ENCODE assay signal across 17 cellular contexts in the genomic region with DNA sequence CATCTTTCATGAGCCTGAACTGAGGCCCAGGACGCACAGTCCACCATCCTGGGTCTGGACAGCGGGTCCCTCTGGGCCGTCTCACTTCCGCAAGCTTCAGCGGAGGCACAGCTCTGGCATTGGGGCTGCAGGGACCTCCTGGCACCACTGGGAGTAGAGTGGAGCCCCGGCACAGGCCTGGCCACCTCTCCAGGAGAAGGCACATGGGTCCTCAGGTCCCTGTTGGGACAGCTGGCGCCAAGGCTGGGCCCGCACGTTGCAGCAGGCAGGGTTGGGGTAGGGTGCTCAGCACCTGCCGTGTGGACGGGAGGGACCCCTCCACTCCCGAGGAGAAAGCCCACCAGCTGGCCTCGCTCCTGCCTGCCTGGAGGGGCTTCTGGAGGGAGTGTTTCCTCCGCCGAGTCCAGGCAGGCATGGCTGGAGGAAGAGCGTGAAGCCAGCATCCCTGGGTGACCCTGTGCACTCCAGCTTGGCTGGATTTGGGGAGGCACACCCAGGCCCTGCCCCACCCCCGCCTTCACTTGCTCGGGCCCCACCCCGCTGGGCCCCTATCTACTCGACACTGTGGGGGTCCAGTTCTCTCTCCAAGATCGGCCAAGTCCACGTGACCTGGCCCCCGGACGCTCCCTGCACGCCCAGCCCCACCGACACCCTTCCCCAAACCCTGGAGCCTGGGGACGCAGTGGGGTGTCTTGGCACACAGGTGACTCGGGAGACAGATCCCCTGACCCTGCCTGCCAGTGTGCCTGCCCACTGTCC. TPM values are rescaled to one million over a fixed set of nuclear protein-coding genes. Genes with fewer than 3 reads are reported as not detected.
A peak's percentile ranks its signal among the peaks of the same experiment; 100 is the strongest.
DNase-seq lines count a peak whose midpoint lies in the region; ATAC-seq, FAIRE-seq and TF ChIP-seq lines count a peak whose summit lies in the region.
"Had no signal": no experiment of that assay in that cellular context is flagged by ENCODE, and none has a peak within 500 bp of the region (broad histone marks: within the 10 kb centered on the region; RNA-seq: fewer than 3 reads in every experiment).

No MANE protein-coding gene starts in this region.

- DNase-seq in A549 (ENCODE audit: low read depth in 1 of 2, low spot score in 1 of 2) (no peak), HCT116 (ENCODE audit: low read depth, low spot score) (no peak), K562 (ENCODE audit: extremely low read depth in 1 of 4, low spot score in 3 of 4) (peak in 2 of 4 experiments; percentile 52 to 57), KG1 (lab: John Stamatoyannopoulos, UW) (no peak), GM19239 (ENCODE audit: insufficient read length, low spot score) (no peak)
- DNase-seq: Caco-2, H9, NCI-H1436, NCI-H2029 treated with DMSO at 0.1 percent for 48 hours, NCI-H2171 treated with DMSO at 0.1 percent for 48 hours, NCI-H774 had no signal

- RAD21 ChIA-PET in HCT116 (lab: Charles Lee; ENCODE audit: low non-redundant PET in 1 of 2, low total read pairs in 2 of 2, uncharacterized antibody in 2 of 2, unreplicated experiment in 2 of 2) = no interaction called here

- in situ Hi-C loops in K562 (cut with MboI) = no loop called here

- H3K9me3 ChIP-seq in A549 = no peaks in the 10 kb centered on the region
- H3K9me3 ChIP-seq in HCT116 (ENCODE audit: control insufficient read depth in 1 of 2, insufficient read depth in 1 of 2, low read depth in 1 of 2, low read length in 2 of 2) = no peaks in the 10 kb centered on the region; a peak in 1 of 4 replicates
- no peaks in the 10 kb centered on the region for H3K9me3 ChIP-seq in K562 (replicated peaks; ENCODE audit: control insufficient read depth, insufficient read depth, low read depth, low read length)
- no peaks in the 10 kb centered on the region for H3K9me3 ChIP-seq in mucosa of rectum (ENCODE audit: control insufficient read depth in 2 of 2, low read length in 2 of 2)
- H3K9me3 ChIP-seq: Caco-2 had no signal

- no peaks in the 10 kb centered on the region for H3K79me2 ChIP-seq in HCT116 (ENCODE audit: insufficient read depth, low read length)
- H3K79me2 ChIP-seq in K562 (ENCODE audit: control insufficient read depth, insufficient read depth, low read length) = no peaks in the 10 kb centered on the region

- POLR2A ChIA-PET in A549 (lab: Yijun Ruan, JAX) = no interaction called here
- POLR2A ChIA-PET in HCT116 (lab: Charles Lee) = interaction anchor here (1.3 kb wide), 1 partner anchor 24 kb away, joined by 3 read pairs; no protein-coding TSS in a partner anchor
- POLR2A ChIA-PET in K562 (lab: Yijun Ruan, JAX) = interaction anchor here (0.7 to 1.2 kb wide), 2 partner anchors 10 to 14 kb away, joined by 3 read pairs; no protein-coding TSS in a partner anchor

- H4K20me1 ChIP-seq in HCT116 (ENCODE audit: insufficient read depth) = no peaks in the 10 kb centered on the region
- no peaks in the 10 kb centered on the region for H4K20me1 ChIP-seq in K562 (replicated peaks; ENCODE audit: control insufficient read depth, insufficient read depth, low read length)

- H3K4me1 ChIP-seq in A549 (peaks cover 9% of the 10 kb centered on the region; the same call in 2 of the 3 replicates), HCT116 (ENCODE audit: control insufficient read depth in 1 of 2, insufficient read depth in 2 of 2, low read length in 2 of 2) (peaks cover 16 to 18% of the 10 kb centered on the region in 2 experiments), K562 (replicated peaks in 1 of 2; ENCODE audit: control insufficient read depth in 2 of 2, insufficient read depth in 2 of 2, low read length in 2 of 2) (peaks cover 23 to 77% of the 10 kb centered on the region in 2 experiments), mucosa of rectum (ENCODE audit: control insufficient read depth in 2 of 2, insufficient read depth in 2 of 2, low read length in 2 of 2) (peaks cover 16 to 17% of the 10 kb centered on the region in 2 donors)

- WGBS in A549 (ENCODE audit: missing lambda C conversion rate) = 90% methylated on average over 18 of the region's 28 CpGs
- WGBS in K562 (ENCODE audit: insufficient coverage, low coverage, missing lambda C conversion rate) = 42% methylated on average over 7 of the region's 28 CpGs

- H3K27me3 ChIP-seq in HCT116 (ENCODE audit: insufficient read depth, low read length) (no peaks in the 10 kb centered on the region), K562 (ENCODE audit: control insufficient read depth in 2 of 2, insufficient read depth in 2 of 2, low read length in 2 of 2) (no peaks in the 10 kb centered on the region; a peak in 1 of 5 replicates), mucosa of rectum (ENCODE audit: control insufficient read depth in 2 of 2, insufficient read depth in 2 of 2, low read length in 2 of 2) (peaks cover 6 to 9% of the 10 kb centered on the region in 2 donors)

- H3K36me3 ChIP-seq in HCT116 (ENCODE audit: control insufficient read depth in 1 of 2, insufficient read depth in 2 of 2, low read length in 2 of 2) (no peaks in the 10 kb centered on the region), K562 (ENCODE audit: control insufficient read depth, insufficient read depth, low read length) (no peaks in the 10 kb centered on the region), mucosa of rectum (ENCODE audit: control insufficient read depth in 2 of 2, insufficient read depth in 2 of 2, low read length in 2 of 2) (no peaks in the 10 kb centered on the region)

- H3K4me3 ChIP-seq in A549 = no peak overlapping the region
- H3K4me3 ChIP-seq in HCT116 (replicated peaks in 1 of 2; ENCODE audit: low read depth in 1 of 2, low read length in 2 of 2) = peak overlapping the region; percentile 28 to 55
- no peak overlapping the region for H3K4me3 ChIP-seq in K562
- H3K4me3 ChIP-seq in mucosa of rectum (ENCODE audit: low read length in 2 of 2) = peak overlapping the region; percentile 25 to 26

- H3K9ac ChIP-seq in HCT116 (ENCODE audit: low read length) (peak overlapping the region; percentile 55), K562 (ENCODE audit: insufficient read depth in 1 of 2, low read depth in 2 of 2, low read length in 2 of 2) (peak overlapping the region; percentile 65 to 91; a peak in 3 of 4 replicates), mucosa of rectum (ENCODE audit: low read depth in 1 of 2, low read length in 2 of 2) (peak overlapping the region in 1 of 2 donors; percentile 58)

- intact Hi-C loops in HCT116 (cut with micrococcal nuclease) = no loop called here
- intact Hi-C loops in K562 (cut with micrococcal nuclease) = no loop called here

- H3K4me2 ChIP-seq in A549 (0 out of 3 replicates have a peak overlapping the region, but pooled peaks have one; percentile 45), HCT116 (ENCODE audit: low read length) (peak overlapping the region; percentile 84), K562 (ENCODE audit: insufficient read depth, low read length) (peak overlapping the region; percentile 80)

- CTCF ChIA-PET in A549 (lab: Yijun Ruan, JAX) (interaction anchor here (0.6 to 1.7 kb wide), 5 partner anchors 8 to 355 kb away, joined by 3 to 6 read pairs (median 3); no protein-coding TSS in a partner anchor), HCT116 (lab: Charles Lee) (no interaction called here), K562 (lab: Yijun Ruan, JAX; ENCODE audit: low intra/inter-chr PET ratio) (no interaction called here)

- H3K9me2 ChIP-seq in HCT116 (ENCODE audit: insufficient read depth) = no peaks in the 10 kb centered on the region

- TF ChIP-seq POLR2A in A549 (IDR thresholded peaks at IDR 0.05; ENCODE audit: low read length) (no peak), HCT116 (IDR thresholded peaks at IDR 0.05; ENCODE audit: borderline replicate concordance, extremely low read depth, insufficient read depth, insufficient read length) (no peak), K562 (conservative IDR thresholded peaks at IDR 0.05) (no peak)

- H2AFZ ChIP-seq in HCT116 (ENCODE audit: low read depth, low read length, poor library complexity, severe bottlenecking) (no peak overlapping the region), K562 (ENCODE audit: low read depth, low read length) (peak overlapping the region; percentile 91)

- no peak overlapping the region; a peak in 1 of 6 replicates for H3K27ac ChIP-seq in A549
- peak overlapping the region; percentile 56; the same call in 1 of the 2 replicates for H3K27ac ChIP-seq in HCT116 (ENCODE audit: low read depth, low read length)
- H3K27ac ChIP-seq in K562 (ENCODE audit: extremely low read depth, low read depth, low read length) = peak overlapping the region; percentile 69; the same call in 2 of the 3 replicates
- peak overlapping the region; percentile 61 to 67 for H3K27ac ChIP-seq in mucosa of rectum (ENCODE audit: low read depth in 2 of 2, low read length in 2 of 2)
- H3K27ac ChIP-seq: HL-60 had no signal

- no peak for TF ChIP-seq EP300 in A549 (IDR thresholded peaks at IDR 0.05)
- no peak for TF ChIP-seq EP300 in K562 (IDR thresholded peaks at IDR 0.05; ENCODE audit: low read length)

- H3K9me1 ChIP-seq in K562 (ENCODE audit: control insufficient read depth, insufficient read depth, low read length) = peaks cover 3% of the 10 kb centered on the region

- no peak for TF ChIP-seq CTCF in A549 (IDR thresholded peaks at IDR 0.05)
- no peak for TF ChIP-seq CTCF in HCT116 (IDR thresholded peaks at IDR 0.05 in 2 of 3, conservative IDR thresholded peaks at IDR 0.05 in 1 of 3; ENCODE audit: borderline replicate concordance in 1 of 3, insufficient read depth in 1 of 3, low read depth in 2 of 3, low read length in 2 of 3)
- no peak for TF ChIP-seq CTCF in K562 (IDR thresholded peaks at IDR 0.05 in 2 of 3, conservative IDR thresholded peaks at IDR 0.05 in 1 of 3; ENCODE audit: insufficient read depth in 2 of 3, low read depth in 1 of 3, low read length in 3 of 3)

- ATAC-seq in A549 = peak in 1 of 2 experiments; percentile 15; a peak in 2 of 6 replicates
- ATAC-seq in HCT116 = peak; percentile 14; the same call in 1 of the 2 replicates
- ATAC-seq in K562 = peak; percentile 4; the same call in 2 of the 3 replicates
- no peak for ATAC-seq in GM19397 (IDR thresholded peaks at IDR 0.05; ENCODE audit: unreplicated experiment)
- no peak for ATAC-seq in HG03280 (IDR thresholded peaks at IDR 0.05; ENCODE audit: unreplicated experiment)
- ATAC-seq: SK-N-SH treated with all-trans-retinoic acid at 6 μM for 48 hours had no signal

- TF ChIP-seq RAD21 in A549 (conservative IDR thresholded peaks at IDR 0.05 in 1 of 2, IDR thresholded peaks at IDR 0.05 in 1 of 2) (no peak), HCT116 (IDR thresholded peaks at IDR 0.05; ENCODE audit: low read depth) (no peak), K562 (CRISPR knock-in tag; conservative IDR thresholded peaks at IDR 0.05 in 1 of 2, IDR thresholded peaks at IDR 0.05 in 1 of 2) (no peak)

- BruUV-seq in HCT116 (replicated peaks; lab: Mats Ljungman, UMichigan) = no TSS peak
- no TSS peak for BruUV-seq in K562 (replicated peaks; lab: Mats Ljungman, UMichigan)

- FAIRE-seq in A549 (lab: Jason Lieb, UNC) (no peak), K562 (lab: Jason Lieb, UNC) (no peak), GM19239 (lab: Jason Lieb, UNC) (no peak)
- FAIRE-seq: HTR-8/SVneo had no signal

RNA-seq across cellular contexts. Expression of a gene that starts 6.6 kb away (rescaled TPM):
- polyA plus RNA-seq in A549 (2011; rRNA removed) (1.4 and 1.7 TPM in 2 replicates), A549 (2017; fragmentation: RNase III; extraction: RNeasy Plus Mini Kit Qiagen cat#74134 plus additional on column Dnase treatment) (6.4 to 9.2 TPM (median 8.7 TPM) in 3 replicates), K562 (2011; rRNA removed) (2.9 and 6.2 TPM in 2 replicates), K562 (2014; fragmentation: Illumina TruSeq; extraction: Trizol) (1.7 and 10.2 TPM in 2 replicates), K562 (2014; fragmentation: Nextera tagmentation; extraction: Ambion mirVana) (under 1 TPM; 0.17 to 0.18 TPM), K562 (2014; rRNA removed) (19.5 and 23.5 TPM in 2 replicates)
- 14.5 and 17.2 TPM in 2 replicates for polyA plus RNA-seq in A549 (2012; cell fraction: cytosol; rRNA removed)
- 16.1 and 23.0 TPM in 2 replicates for polyA plus RNA-seq in A549 (2012; cell fraction: nucleus; rRNA removed)
- polyA minus RNA-seq in A549 (2011; rRNA and poly(A)+ RNA removed) = 0.58 and 1.9 TPM in 2 replicates
- total RNA-seq in HCT116 (2021; ENCODE audit: unreplicated experiment) (58.7 TPM), K562 (2014; rRNA removed) (28.2 and 34.9 TPM in 2 replicates), K562 (2014; rRNA removed; fragmentation: Illumina TruSeq; extraction: Trizol) (2.2 and 2.3 TPM in 2 replicates), K562 (2015; rRNA removed; fragmentation: Illumina TruSeq; extraction: Trizol) (10.7 and 14.2 TPM in 2 replicates), K562 (2021) (25.7 and 31.8 TPM in 2 replicates)
- polyA plus RNA-seq in HCT116 (2012) = 89.0 and 104 TPM in 2 replicates
- total RNA-seq in K562 (2011; cell fraction: chromatin; rRNA removed; ENCODE audit: low replicate concordance) = 12.2 and 22.8 TPM in 2 replicates
- 23.4 and 25.7 TPM in 2 replicates for total RNA-seq in K562 (2011; cell fraction: nucleolus; rRNA removed)
- 12.5 and 12.8 TPM in 2 replicates for total RNA-seq in K562 (2011; cell fraction: nucleoplasm; rRNA removed)
- polyA plus RNA-seq in K562 (2011; cell fraction: cytosol; rRNA removed) = 14.1 and 23.9 TPM in 2 replicates
- polyA plus RNA-seq in K562 (2011; cell fraction: nucleus; rRNA removed) = 8.7 and 14.9 TPM in 2 replicates
- polyA plus RNA-seq in K562 (2012) = 24.6 and 38.9 TPM in 2 replicates
- polyA minus RNA-seq in K562 (2011; rRNA and poly(A)+ RNA removed) = 1.9 and 2.0 TPM in 2 replicates
- polyA minus RNA-seq in K562 (2011; cell fraction: cytosol; rRNA and poly(A)+ RNA removed) = 19.5 and 23.5 TPM in 2 replicates
- 6.1 and 6.4 TPM in 2 replicates for polyA minus RNA-seq in K562 (2011; cell fraction: nucleus; rRNA and poly(A)+ RNA removed)

Comparison
In these comparisons a context has a peak if more than half of its experiments do, and no peak if none do; other contexts are left out.
1. ATAC-seq: peak in HCT116 (single experiment) and K562 (single experiment); none in GM19397 (single experiment) and HG03280 (single experiment).
2. H3K27ac ChIP-seq: peak in HCT116 (single experiment), K562 (single experiment) and mucosa of rectum (2 of 2); none in A549 (0 of 2).
3. H3K4me3 ChIP-seq: peak in HCT116 (2 of 2) and mucosa of rectum (2 of 2); none in A549 (single experiment) and K562 (single experiment).
4. Peak in every context shown above with its lines, with median percentiles within 50 percentile points of each other: H3K4me2 ChIP-seq.